Comparison of ENCODE assay signal across 15 cellular contexts in genomic region chr13:91302070-91302469, GRCh38. TPM values are rescaled to one million over a fixed set of nuclear protein-coding genes. Genes with fewer than 3 reads are reported as not detected.
DNase-seq lines count a peak whose midpoint lies in the region; ATAC-seq and TF ChIP-seq lines count a peak whose summit lies in the region.
"Had no signal": no experiment of that assay in that cellular context is flagged by ENCODE, and none has a peak within 500 bp of the region (broad histone marks: within the 10 kb centered on the region; RNA-seq: fewer than 3 reads in every experiment).

No MANE protein-coding gene starts in this region.

- H3K9me3 ChIP-seq in mucosa of descending colon (no peaks in the 10 kb centered on the region), upper lobe of right lung (no peaks in the 10 kb centered on the region)
- H3K9me3 ChIP-seq: heart left ventricle had no signal

- H3K4me1 ChIP-seq in mucosa of descending colon (ENCODE audit: low read depth) (no peaks in the 10 kb centered on the region), upper lobe of right lung (no peaks in the 10 kb centered on the region)
- H3K4me1 ChIP-seq: heart left ventricle had no signal

- no peak for TF ChIP-seq CTCF in mucosa of descending colon (IDR thresholded peaks at IDR 0.05)
- no peak for TF ChIP-seq CTCF in upper lobe of right lung (IDR thresholded peaks at IDR 0.05)

- no peak overlapping the region for H3K4me3 ChIP-seq in mucosa of descending colon
- H3K4me3 ChIP-seq in upper lobe of right lung: no peak overlapping the region
- H3K4me3 ChIP-seq: heart left ventricle, lung had no signal

- ATAC-seq in GM18861 (IDR thresholded peaks at IDR 0.05; ENCODE audit: unreplicated experiment): peak; percentile 87
- ATAC-seq in GM21526 (IDR thresholded peaks at IDR 0.05; ENCODE audit: low FRiP score, unreplicated experiment): peak; percentile 92
- ATAC-seq in HG03060 (IDR thresholded peaks at IDR 0.05; ENCODE audit: low read depth, unreplicated experiment): peak; percentile 72
- ATAC-seq in mucosa of descending colon: no peak
- no peak for ATAC-seq in upper lobe of right lung
- ATAC-seq: activated CD8-positive, alpha-beta memory T cell treated with anti-CD3 and anti-CD28 coated beads, Interleukin-2, amount 10 ng/mL, durations not matched to agents 7 days and 5 days; heart left ventricle; T-helper 17 cell had no signal

- no peaks in the 10 kb centered on the region for H3K27me3 ChIP-seq in upper lobe of right lung

- intact Hi-C loops in mucosa of descending colon (cut with DNase I, micrococcal nuclease): no loop called here
- intact Hi-C loops in upper lobe of right lung (cut with DNase I): no loop called here

- H3K36me3 ChIP-seq in mucosa of descending colon (ENCODE audit: low read depth) (no peaks in the 10 kb centered on the region), upper lobe of right lung (no peaks in the 10 kb centered on the region)
- H3K36me3 ChIP-seq: heart left ventricle had no signal

- no peak overlapping the region for H3K27ac ChIP-seq in upper lobe of right lung
- H3K27ac ChIP-seq: heart left ventricle had no signal

- DNase-seq in NOMO-1 treated with dmso at 0.1 percent for 144 hours (lab: John Stamatoyannopoulos, UW; ENCODE audit: unreplicated experiment) (peak; percentile 53), mucosa of descending colon (no peak), SKM-1 treated with dmso at 0.1 percent for 144 hours (lab: John Stamatoyannopoulos, UW; ENCODE audit: unreplicated experiment) (no peak), upper lobe of right lung (no peak), amniotic stem cell (lab: John Stamatoyannopoulos, UW) (no peak)
- DNase-seq: activated CD8-positive, alpha-beta memory T cell treated with anti-CD3 and anti-CD28 coated beads, Interleukin-2, amount 10 ng/mL, durations not matched to agents 7 days and 5 days; CD4-positive, CD25-positive, alpha-beta regulatory T cell; heart left ventricle; posterior cingulate gyrus; stimulated activated CD4-positive, alpha-beta T cell treated with anti-CD3 and anti-CD28 coated beads, Interleukin-2, amount 100 ng/mL, for 48 hours; T-helper 17 cell had no signal

RNA-seq across cellular contexts. Expression of gene MIR17HG, which starts 45.4 kb away (rescaled TPM):
- 1 to 10 TPM; 4.1 to 6.1 (median 5.3) TPM for total RNA-seq in mucosa of descending colon
- total RNA-seq in upper lobe of right lung: 3.3 TPM

Comparison
In these comparisons a context has a peak if more than half of its experiments do, and no peak if none do; other contexts are left out.
1. ATAC-seq: peak in GM18861 (single experiment), GM21526 (single experiment) and HG03060 (single experiment); none in mucosa of descending colon (single experiment) and upper lobe of right lung (single experiment).